In genomic region chr2:191411472-191411871, GRCh38 we compare ENCODE assay signal across 21 cellular contexts.
DNase-seq lines count a peak whose midpoint lies in the region; ATAC-seq, FAIRE-seq and TF ChIP-seq lines count a peak whose summit lies in the region.
"Had no signal": no experiment of that assay in that cellular context is flagged by ENCODE, and none has a peak within 500 bp of the region (broad histone marks: within the 10 kb centered on the region; RNA-seq: fewer than 3 reads in every experiment).

No MANE protein-coding gene starts in this region.

- no peak overlapping the region for H3K4me3 ChIP-seq in gastrocnemius medialis
- H3K4me3 ChIP-seq: HAP-1, MG63, Peyer's patch, SJSA1 had no signal

- no peaks in the 10 kb centered on the region for H3K27me3 ChIP-seq in gastrocnemius medialis
- H3K27me3 ChIP-seq: BE2C, MG63, Peyer's patch, SJSA1 had no signal

- H3K36me3 ChIP-seq in gastrocnemius medialis, result no peaks in the 10 kb centered on the region

- ATAC-seq in left lobe of liver, result peak; percentile 75
- ATAC-seq in gastrocnemius medialis, result peak in 1 of 2 donors; percentile 54
- no peak for ATAC-seq in HG03159 (IDR thresholded peaks at IDR 0.05; ENCODE audit: unreplicated experiment)
- ATAC-seq in HG03460 (IDR thresholded peaks at IDR 0.05; ENCODE audit: unreplicated experiment), result no peak
- ATAC-seq in HG03039 (IDR thresholded peaks at IDR 0.05; ENCODE audit: unreplicated experiment), result no peak
- no peak for ATAC-seq in activated naive CD4-positive, alpha-beta T cell treated with anti-CD3 and anti-CD28 coated beads, Interleukin-2, amount 50 U/mL, for 72 hours

- intact Hi-C loops in gastrocnemius medialis (cut with DNase I; ENCODE audit: low total_unique reads), result no loop called here

- H3K27ac ChIP-seq in VCaP (peak overlapping the region; percentile 9; the same call in 1 of the 2 replicates), gastrocnemius medialis (peak overlapping the region in 3 of 4 donors; percentile 0 to 42 (median 33))
- H3K27ac ChIP-seq: Peyer's patch had no signal

- no peaks in the 10 kb centered on the region for H3K9me3 Mint-ChIP-seq in activated naive CD4-positive, alpha-beta T cell treated with anti-CD3 and anti-CD28 coated beads, Interleukin-2, amount 50 U/mL, for 72 hours
- H3K9me3 Mint-ChIP-seq: CD4-positive, alpha-beta T cell had no signal

- DNase-seq in H54 (ENCODE audit: insufficient read length, low spot score) (no peak), left lobe of liver (ENCODE audit: low spot score) (no peak), gastrocnemius medialis (no peak)
- DNase-seq in activated naive CD4-positive, alpha-beta T cell treated with anti-CD3 and anti-CD28 coated beads, Interleukin-2, amount 50 U/mL, for 72 hours (ENCODE audit: low spot score in 2 of 2), result no peak
- DNase-seq: BE2C; CD4-positive, alpha-beta T cell; DMS153; GDM1; MG63; NCI-H1092; NCI-H146; NCI-H2029 treated with DMSO at 0.1 percent for 48 hours; NCI-H2171 treated with DMSO at 0.1 percent for 48 hours; Peyer's patch had no signal

- no peaks in the 10 kb centered on the region for H3K4me1 ChIP-seq in gastrocnemius medialis
- H3K4me1 ChIP-seq: BE2C, HAP-1, Peyer's patch had no signal

- FAIRE-seq in H54 (lab: Jason Lieb, UNC), result peak; percentile 27
- FAIRE-seq: A204.1 had no signal

- H3K9me3 ChIP-seq in gastrocnemius medialis, result no peaks in the 10 kb centered on the region
- H3K9me3 ChIP-seq: BE2C, HAP-1, MG63, Peyer's patch, SJSA1 had no signal

- TF ChIP-seq CTCF in VCaP (conservative IDR thresholded peaks at IDR 0.05), result no peak
- no peak for TF ChIP-seq CTCF in gastrocnemius medialis (IDR thresholded peaks at IDR 0.05 in 4 of 5, conservative IDR thresholded peaks at IDR 0.05 in 1 of 5)

- peaks cover 0 to 22% of the 10 kb centered on the region in 2 donors for H3K36me3 Mint-ChIP-seq in activated naive CD4-positive, alpha-beta T cell treated with anti-CD3 and anti-CD28 coated beads, Interleukin-2, amount 50 U/mL, for 72 hours

- in situ Hi-C loops in gastrocnemius medialis (cut with MboI; ENCODE audit: low sequenced_read_pairs in 4 of 4), result no loop called here

- no peak overlapping the region for H3K27ac Mint-ChIP-seq in activated naive CD4-positive, alpha-beta T cell treated with anti-CD3 and anti-CD28 coated beads, Interleukin-2, amount 50 U/mL, for 72 hours
- H3K27ac Mint-ChIP-seq: CD4-positive, alpha-beta T cell had no signal

- TF ChIP-seq POLR2A in H54 (IDR thresholded peaks at IDR 0.05; ENCODE audit: low read depth, low read length) (no peak), gastrocnemius medialis (IDR thresholded peaks at IDR 0.05) (no peak)
